25 cellular contexts compared by ENCODE assay signal in genomic region chr1:101465941-101466340, GRCh38.
"Had no signal": no experiment of that assay in that cellular context is flagged by ENCODE, and none has a peak within 500 bp of the region (broad histone marks: within the 10 kb centered on the region; RNA-seq: fewer than 3 reads in every experiment).

No MANE protein-coding gene starts in this region.

- ATAC-seq: esophagus mucosa; gastrocnemius medialis; left cardiac atrium; left lung; naive thymus-derived CD4-positive, alpha-beta T cell; psoas muscle; right cardiac atrium; stimulated activated naive B cell treated with anti-CD40 and anti-IgM and Interleukin-4, amounts not matched to agents 10 μg/mL and 1 μg/mL and 100 μg/mL, for 72 hours; upper lobe of right lung had no signal

- H3K4me3 Mint-ChIP-seq: naive thymus-derived CD4-positive, alpha-beta T cell; nephron; stimulated activated naive B cell treated with anti-CD40 and anti-IgM and Interleukin-4, amounts not matched to agents 10 μg/mL and 1 μg/mL and 100 μg/mL, for 72 hours; stimulated activated naive CD8-positive, alpha-beta T cell treated with anti-CD3 and anti-CD28 coated beads, Interleukin-15, Interleukin-2, amounts not matched to agents 100 ng/mL and 50 ng/mL, for 24 hours had no signal

- H3K4me3 ChIP-seq: dorsolateral prefrontal cortex, gastrocnemius medialis, left lung, psoas muscle, skin epidermis, spleen, thoracic aorta, tibial nerve, upper lobe of right lung, uterus had no signal

- H3K4me1 ChIP-seq: gastrocnemius medialis, left lung, psoas muscle, spleen, tibial nerve, upper lobe of right lung, uterus had no signal

- H3K9me3 ChIP-seq: gastrocnemius medialis, thoracic aorta, tibial nerve, upper lobe of right lung, uterus had no signal

- DNase-seq: dorsolateral prefrontal cortex; effector CD4-positive, alpha-beta T cell; foreskin fibroblast; gastrocnemius medialis; head of caudate nucleus; left cardiac atrium; left lung; mesenchymal stem cell; midbrain; naive thymus-derived CD4-positive, alpha-beta T cell; nucleus accumbens; posterior cingulate gyrus; psoas muscle; right cardiac atrium; spleen; stimulated activated naive B cell treated with anti-CD40 and anti-IgM and Interleukin-4, amounts not matched to agents 10 μg/mL and 1 μg/mL and 100 μg/mL, for 72 hours; upper lobe of right lung; uterus had no signal

- H3K27ac Mint-ChIP-seq: naive thymus-derived CD4-positive, alpha-beta T cell; nephron; stimulated activated naive B cell treated with anti-CD40 and anti-IgM and Interleukin-4, amounts not matched to agents 10 μg/mL and 1 μg/mL and 100 μg/mL, for 72 hours; stimulated activated naive CD8-positive, alpha-beta T cell treated with anti-CD3 and anti-CD28 coated beads, Interleukin-15, Interleukin-2, amounts not matched to agents 100 ng/mL and 50 ng/mL, for 24 hours had no signal

- H3K27ac ChIP-seq: dorsolateral prefrontal cortex, epithelial cell of prostate, gastrocnemius medialis, left lung, psoas muscle, skin epidermis, spleen, thoracic aorta, tibial nerve, upper lobe of right lung, uterus had no signal

- H3K4me1 Mint-ChIP-seq: naive thymus-derived CD4-positive, alpha-beta T cell; nephron; stimulated activated naive B cell treated with anti-CD40 and anti-IgM and Interleukin-4, amounts not matched to agents 10 μg/mL and 1 μg/mL and 100 μg/mL, for 72 hours had no signal

- H3K36me3 ChIP-seq: gastrocnemius medialis, left lung, spleen, thoracic aorta, tibial nerve, upper lobe of right lung, uterus had no signal

- H3K27me3 Mint-ChIP-seq: stimulated activated naive B cell treated with anti-CD40 and anti-IgM and Interleukin-4, amounts not matched to agents 10 μg/mL and 1 μg/mL and 100 μg/mL, for 72 hours; stimulated activated naive CD8-positive, alpha-beta T cell treated with anti-CD3 and anti-CD28 coated beads, Interleukin-15, Interleukin-2, amounts not matched to agents 100 ng/mL and 50 ng/mL, for 24 hours had no signal

- H3K27me3 ChIP-seq: dorsolateral prefrontal cortex, gastrocnemius medialis, left lung, spleen, tibial nerve, upper lobe of right lung, uterus had no signal
